ENCODE assay signal across 17 cellular contexts in the genomic region with DNA sequence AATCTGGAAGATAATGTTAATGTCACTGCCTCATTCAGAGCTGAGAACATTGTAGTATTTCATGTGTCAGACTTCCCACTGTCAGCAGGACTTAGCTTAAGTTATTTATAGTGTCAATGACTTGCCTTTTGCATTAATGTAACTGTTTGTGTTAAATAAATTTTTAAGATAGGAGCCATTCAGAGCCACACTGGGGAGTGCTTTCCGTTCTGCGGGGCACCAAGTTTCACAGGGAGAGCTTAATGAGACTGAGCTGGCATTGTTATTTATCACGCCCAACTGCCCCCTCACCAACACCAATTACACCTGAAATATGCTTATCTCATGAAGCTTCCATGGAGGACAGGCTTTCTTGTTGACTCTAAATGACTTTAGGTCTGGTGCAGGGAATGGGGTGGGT.
DNase-seq lines count a peak whose midpoint lies in the region; ATAC-seq and TF ChIP-seq lines count a peak whose summit lies in the region.
"Had no signal": no experiment of that assay in that cellular context is flagged by ENCODE, and none has a peak within 500 bp of the region (broad histone marks: within the 10 kb centered on the region; RNA-seq: fewer than 3 reads in every experiment).

No MANE protein-coding gene starts in this region.

- H3K9me2 ChIP-seq in neural cell (ENCODE audit: insufficient read depth, low read length) = no peaks in the 10 kb centered on the region

- TF ChIP-seq CTCF in endodermal cell (conservative IDR thresholded peaks at IDR 0.05) = no peak
- no peak for TF ChIP-seq CTCF in neural cell (IDR thresholded peaks at IDR 0.05; ENCODE audit: poor library complexity, severe bottlenecking)

- peak; percentile 74 for DNase-seq in endodermal cell
- DNase-seq in NCI-H69 (lab: John Stamatoyannopoulos, UW) = no peak
- DNase-seq: Caco-2; CD4-positive, CD25-positive, alpha-beta regulatory T cell; CD8-positive, alpha-beta T cell; DMS153; DND-41; GM23248; H7; HCEC 1CT had no signal

- H3K27me3 ChIP-seq in BLaER1 treated with 17β-estradiol and CSF1 and Interleukin-3, amounts not matched to agents 10 nM and 100 nM = no peaks in the 10 kb centered on the region
- H3K27me3 ChIP-seq in endodermal cell (ENCODE audit: control insufficient read depth, insufficient read depth, low read length, poor library complexity, severe bottlenecking) = no peaks in the 10 kb centered on the region
- H3K27me3 ChIP-seq in neural cell (ENCODE audit: insufficient read depth, low read depth, low read length) = no peaks in the 10 kb centered on the region

- peak overlapping the region; percentile 10 for H2AFZ ChIP-seq in neural cell (ENCODE audit: low read depth, low read length)
- H2AFZ ChIP-seq: GM23248 had no signal

- no peaks in the 10 kb centered on the region for H4K20me1 ChIP-seq in BLaER1 treated with 17β-estradiol and CSF1 and Interleukin-3, amounts not matched to agents 10 nM and 100 nM
- H4K20me1 ChIP-seq in neural cell (ENCODE audit: insufficient read depth) = no peaks in the 10 kb centered on the region

- no peaks in the 10 kb centered on the region for H3K27me3 Mint-ChIP-seq in endodermal cell (ENCODE audit: insufficient read depth)

- TF ChIP-seq EP300 in neural cell (conservative IDR thresholded peaks at IDR 0.05; ENCODE audit: poor library complexity, severe bottlenecking) = no peak

- no peak overlapping the region for H3K4me3 ChIP-seq in BLaER1 treated with 17β-estradiol and CSF1 and Interleukin-3, amounts not matched to agents 10 nM and 100 nM
- H3K4me3 ChIP-seq in endodermal cell (ENCODE audit: low read length) = no peak overlapping the region
- peak overlapping the region; percentile 13 for H3K4me3 ChIP-seq in neural cell (ENCODE audit: low read length)
- H3K4me3 ChIP-seq: GM23248 had no signal

- H3K4me3 Mint-ChIP-seq in endodermal cell = no peak overlapping the region
- H3K4me3 Mint-ChIP-seq: B cell; CD4-positive, CD25-positive, alpha-beta regulatory T cell; CD8-positive, alpha-beta T cell had no signal

- peaks cover 2% of the 10 kb centered on the region for H3K36me3 Mint-ChIP-seq in endodermal cell (ENCODE audit: low read depth)
- H3K36me3 Mint-ChIP-seq: CD4-positive, CD25-positive, alpha-beta regulatory T cell; CD8-positive, alpha-beta T cell had no signal

- H3K27ac ChIP-seq in BLaER1 treated with 17β-estradiol and CSF1 and Interleukin-3, amounts not matched to agents 10 nM and 100 nM = no peak overlapping the region
- H3K27ac ChIP-seq in endodermal cell (ENCODE audit: low read depth, low read length) (no peak overlapping the region), neural cell (ENCODE audit: low read length) (peak overlapping the region; percentile 57)
- H3K27ac ChIP-seq: C4-2B, GM23248 had no signal

- no peaks in the 10 kb centered on the region for H3F3A ChIP-seq in neural cell (ENCODE audit: insufficient read depth, low read length, poor library complexity, severe bottlenecking)

- peaks cover 25% of the 10 kb centered on the region for H3K4me1 Mint-ChIP-seq in endodermal cell
- H3K4me1 Mint-ChIP-seq: B cell had no signal

- no peak overlapping the region for H3K9ac ChIP-seq in BLaER1 treated with 17β-estradiol and CSF1 and Interleukin-3, amounts not matched to agents 10 nM and 100 nM
- H3K9ac ChIP-seq in endodermal cell (ENCODE audit: extremely low read depth, low read length, poor library complexity, severe bottlenecking) = no peak overlapping the region
- H3K9ac ChIP-seq in neural cell (ENCODE audit: low read length) = peak overlapping the region; percentile 22
- H3K9ac ChIP-seq: GM23248 had no signal

- H3K4me2 ChIP-seq in BLaER1 treated with 17β-estradiol and CSF1 and Interleukin-3, amounts not matched to agents 10 nM and 100 nM = peak overlapping the region in 9 of 11 experiments; percentile 52 to 85 (median 79); a peak in 17 of 22 replicates
- no peak overlapping the region for H3K4me2 ChIP-seq in neural cell (ENCODE audit: low read length)

- TF ChIP-seq RAD21 in neural cell (conservative IDR thresholded peaks at IDR 0.05) = no peak

- H3K9me3 ChIP-seq in BLaER1 treated with 17β-estradiol and CSF1 and Interleukin-3, amounts not matched to agents 10 nM and 100 nM (replicated peaks in 1 of 11) = peaks cover 0 to 12% (median 8%) of the 10 kb centered on the region in 11 experiments; a peak in 13 of 22 replicates
- H3K9me3 ChIP-seq in endodermal cell (ENCODE audit: control insufficient read depth, low read length) (peaks cover 35% of the 10 kb centered on the region), neural cell (ENCODE audit: low read length) (no peaks in the 10 kb centered on the region)
- H3K9me3 ChIP-seq: Caco-2 had no signal

- H3K79me2 ChIP-seq in neural cell (replicated peaks; ENCODE audit: insufficient read depth, low read length) = no peaks in the 10 kb centered on the region

- no peaks in the 10 kb centered on the region for H3K36me3 ChIP-seq in BLaER1 treated with 17β-estradiol and CSF1 and Interleukin-3, amounts not matched to agents 10 nM and 100 nM
- H3K36me3 ChIP-seq in endodermal cell (ENCODE audit: control insufficient read depth, insufficient read depth, low read length) = no peaks in the 10 kb centered on the region
- no peaks in the 10 kb centered on the region for H3K36me3 ChIP-seq in neural cell (ENCODE audit: insufficient read depth, low read length)

- no peak for ATAC-seq in HG03135 (IDR thresholded peaks at IDR 0.05; ENCODE audit: unreplicated experiment)
- no peak for ATAC-seq in GM21526 (IDR thresholded peaks at IDR 0.05; ENCODE audit: low FRiP score, unreplicated experiment)
- no peak for ATAC-seq in HG02588 (IDR thresholded peaks at IDR 0.05; ENCODE audit: unreplicated experiment)
- ATAC-seq: CD8-positive, alpha-beta T cell had no signal

- 42 to 69% methylated on average over 2 to 3 of the region's 3 CpGs for WGBS in endodermal cell (ENCODE audit: insufficient coverage in 1 of 2, insufficient read length in 1 of 2), 2 experiments

- H3K4me1 ChIP-seq in BLaER1 treated with 17β-estradiol and CSF1 and Interleukin-3, amounts not matched to agents 10 nM and 100 nM = peaks cover 15 to 58% (median 45%) of the 10 kb centered on the region in 10 experiments; a peak in 17 of 20 replicates
- peaks cover 6% of the 10 kb centered on the region for H3K4me1 ChIP-seq in endodermal cell (ENCODE audit: control insufficient read depth, insufficient read depth, low read length)

- H3K9me3 Mint-ChIP-seq in endodermal cell = peaks cover 30% of the 10 kb centered on the region
- H3K9me3 Mint-ChIP-seq: CD8-positive, alpha-beta T cell had no signal

- peak overlapping the region; percentile 56 for H3K27ac Mint-ChIP-seq in endodermal cell
- H3K27ac Mint-ChIP-seq: B cell; CD8-positive, alpha-beta T cell had no signal

TF ChIP-seq in neural cell, 6 proteins besides CTCF, POLR2A, EP300 and RAD21:
- TF ChIP-seq TAF1 (IDR thresholded peaks at IDR 0.05; ENCODE audit: low read depth) (no peak), SMC3 (conservative IDR thresholded peaks at IDR 0.05; ENCODE audit: poor library complexity) (no peak), EZH2 (IDR thresholded peaks at IDR 0.05; ENCODE audit: borderline replicate concordance, insufficient read depth, low read length, poor library complexity, severe bottlenecking) (no peak), POLR2AphosphoS5 (IDR thresholded peaks at IDR 0.05) (no peak), MXI1 (conservative IDR thresholded peaks at IDR 0.05; ENCODE audit: poor library complexity, severe bottlenecking) (no peak)
- TF ChIP-seq, protein P1, sequence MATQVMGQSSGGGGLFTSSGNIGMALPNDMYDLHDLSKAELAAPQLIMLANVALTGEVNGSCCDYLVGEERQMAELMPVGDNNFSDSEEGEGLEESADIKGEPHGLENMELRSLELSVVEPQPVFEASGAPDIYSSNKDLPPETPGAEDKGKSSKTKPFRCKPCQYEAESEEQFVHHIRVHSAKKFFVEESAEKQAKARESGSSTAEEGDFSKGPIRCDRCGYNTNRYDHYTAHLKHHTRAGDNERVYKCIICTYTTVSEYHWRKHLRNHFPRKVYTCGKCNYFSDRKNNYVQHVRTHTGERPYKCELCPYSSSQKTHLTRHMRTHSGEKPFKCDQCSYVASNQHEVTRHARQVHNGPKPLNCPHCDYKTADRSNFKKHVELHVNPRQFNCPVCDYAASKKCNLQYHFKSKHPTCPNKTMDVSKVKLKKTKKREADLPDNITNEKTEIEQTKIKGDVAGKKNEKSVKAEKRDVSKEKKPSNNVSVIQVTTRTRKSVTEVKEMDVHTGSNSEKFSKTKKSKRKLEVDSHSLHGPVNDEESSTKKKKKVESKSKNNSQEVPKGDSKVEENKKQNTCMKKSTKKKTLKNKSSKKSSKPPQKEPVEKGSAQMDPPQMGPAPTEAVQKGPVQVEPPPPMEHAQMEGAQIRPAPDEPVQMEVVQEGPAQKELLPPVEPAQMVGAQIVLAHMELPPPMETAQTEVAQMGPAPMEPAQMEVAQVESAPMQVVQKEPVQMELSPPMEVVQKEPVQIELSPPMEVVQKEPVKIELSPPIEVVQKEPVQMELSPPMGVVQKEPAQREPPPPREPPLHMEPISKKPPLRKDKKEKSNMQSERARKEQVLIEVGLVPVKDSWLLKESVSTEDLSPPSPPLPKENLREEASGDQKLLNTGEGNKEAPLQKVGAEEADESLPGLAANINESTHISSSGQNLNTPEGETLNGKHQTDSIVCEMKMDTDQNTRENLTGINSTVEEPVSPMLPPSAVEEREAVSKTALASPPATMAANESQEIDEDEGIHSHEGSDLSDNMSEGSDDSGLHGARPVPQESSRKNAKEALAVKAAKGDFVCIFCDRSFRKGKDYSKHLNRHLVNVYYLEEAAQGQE (IDR thresholded peaks at IDR 0.05; ENCODE audit: borderline replicate concordance) = no peak
